ENCODE assay signal across 16 cellular contexts in the genomic region with DNA sequence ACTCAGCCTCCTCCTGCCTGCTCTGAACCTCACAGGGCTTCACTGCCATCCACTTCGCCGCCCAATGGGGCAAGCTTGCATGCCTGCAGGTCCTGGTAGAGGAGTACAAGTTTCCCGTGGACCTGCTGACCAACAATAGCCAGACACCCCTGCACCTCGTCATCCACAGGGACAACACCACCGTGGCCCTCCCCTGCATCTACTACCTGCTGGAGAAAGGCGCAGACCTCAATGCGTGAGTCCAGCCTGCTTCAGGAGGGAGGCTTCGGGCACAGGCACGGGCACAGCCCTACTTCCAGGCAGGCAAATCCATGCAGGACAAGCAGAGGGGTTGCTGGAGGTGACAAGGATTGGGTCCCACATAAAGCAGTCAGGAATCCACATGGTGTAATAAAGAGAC. TPM values are rescaled to one million over a fixed set of nuclear protein-coding genes. Genes with fewer than 3 reads are reported as not detected.
DNase-seq lines count a peak whose midpoint lies in the region; ATAC-seq and TF ChIP-seq lines count a peak whose summit lies in the region.
"Had no signal": no experiment of that assay in that cellular context is flagged by ENCODE, and none has a peak within 500 bp of the region (broad histone marks: within the 10 kb centered on the region; RNA-seq: fewer than 3 reads in every experiment).

No MANE protein-coding gene starts in this region.

- H3K36me3 Mint-ChIP-seq in CD8-positive, alpha-beta memory T cell = peaks cover 0 to 3% (median 2%) of the 10 kb centered on the region in 3 donors
- H3K36me3 Mint-ChIP-seq in T-helper 17 cell (ENCODE audit: low read depth) (peaks cover 2% of the 10 kb centered on the region), memory B cell (no peaks in the 10 kb centered on the region), neural progenitor cell (no peaks in the 10 kb centered on the region)

- H3K27me3 ChIP-seq in CD8-positive, alpha-beta memory T cell (ENCODE audit: insufficient read depth, low read length, poor library complexity, severe bottlenecking) = no peaks in the 10 kb centered on the region
- peaks cover 0 to 9% (median 0%) of the 10 kb centered on the region in 7 donors for H3K27me3 ChIP-seq in spleen (replicated peaks in 1 of 7)
- no peaks in the 10 kb centered on the region for H3K27me3 ChIP-seq in MG63
- H3K27me3 ChIP-seq in neural progenitor cell = peaks cover 45% of the 10 kb centered on the region

- H3K79me2 ChIP-seq in neural progenitor cell (ENCODE audit: low read depth) = no peaks in the 10 kb centered on the region

- H3K36me3 ChIP-seq in CD8-positive, alpha-beta memory T cell (ENCODE audit: insufficient read depth, low read length) = no peaks in the 10 kb centered on the region
- H3K36me3 ChIP-seq in spleen (peaks cover 0 to 8% (median 0%) of the 10 kb centered on the region in 6 donors), MG63 (no peaks in the 10 kb centered on the region), neural progenitor cell (no peaks in the 10 kb centered on the region)
- H3K36me3 ChIP-seq: gastrocnemius medialis had no signal

- DNase-seq in CD8-positive, alpha-beta memory T cell = peak in 1 of 5 donors; percentile 33
- no peak for DNase-seq in T-helper 17 cell
- no peak for DNase-seq in memory B cell (ENCODE audit: low spot score in 2 of 2)
- peak; percentile 72 for DNase-seq in spleen
- DNase-seq in MG63 = no peak
- no peak for DNase-seq in NCI-H1436 treated with DMSO at 0.1 percent for 48 hours (lab: John Stamatoyannopoulos, UW)
- DNase-seq in neural progenitor cell (ENCODE audit: low spot score) = no peak
- DNase-seq: activated CD4-positive, alpha-beta T cell treated with anti-CD3 and anti-CD28 coated beads for 1 hour; DMS53; gastrocnemius medialis; NCI-H1694 treated with DMSO at 0.1 percent for 48 hours; SHP77 treated with DMSO at 0.1 percent for 48 hours had no signal

- no peak for TF ChIP-seq POLR2A in spleen (IDR thresholded peaks at IDR 0.05)

- no peak overlapping the region for H3K4me2 ChIP-seq in neural progenitor cell

- H3F3A ChIP-seq in neural progenitor cell (ENCODE audit: low read depth) = peaks cover 16% of the 10 kb centered on the region

- H3K9ac ChIP-seq in neural progenitor cell = no peak overlapping the region
- H3K9ac ChIP-seq: BLaER1 had no signal

- H3K4me1 Mint-ChIP-seq in CD8-positive, alpha-beta memory T cell = peaks cover 21 to 28% (median 23%) of the 10 kb centered on the region in 3 donors
- H3K4me1 Mint-ChIP-seq in T-helper 17 cell (peaks cover 16% of the 10 kb centered on the region), memory B cell (peaks cover 14% of the 10 kb centered on the region), neural progenitor cell (peaks cover 22% of the 10 kb centered on the region)

- H2AFZ ChIP-seq in neural progenitor cell (replicated peaks) = no peak overlapping the region

- TF ChIP-seq CTCF in spleen (IDR thresholded peaks at IDR 0.05 in 8 of 11, conservative IDR thresholded peaks at IDR 0.05 in 3 of 11) (no peak), neural progenitor cell (IDR thresholded peaks at IDR 0.05) (no peak)

- intact Hi-C loops in spleen (cut with DNase I; ENCODE audit: low total_unique reads) = no loop called here

- no peak overlapping the region for H3K27ac Mint-ChIP-seq in CD8-positive, alpha-beta memory T cell
- H3K27ac Mint-ChIP-seq in T-helper 17 cell = no peak overlapping the region
- H3K27ac Mint-ChIP-seq in memory B cell = no peak overlapping the region
- H3K27ac Mint-ChIP-seq in neural progenitor cell = no peak overlapping the region

- POLR2A ChIA-PET in CD8-positive, alpha-beta memory T cell (lab: Charles Lee) = no interaction called here

- peaks cover 21% of the 10 kb centered on the region for H4K20me1 ChIP-seq in neural progenitor cell (ENCODE audit: low read depth)

- CTCF ChIA-PET in CD8-positive, alpha-beta memory T cell (lab: Charles Lee) = interaction anchor here (2.6 to 9.0 kb wide), 2 partner anchors 15 to 22 kb away, joined by 9 to 89 read pairs; no protein-coding TSS in a partner anchor

- H3K9me3 ChIP-seq in CD8-positive, alpha-beta memory T cell (ENCODE audit: low read length) = no peaks in the 10 kb centered on the region
- H3K9me3 ChIP-seq in T-helper 17 cell (ENCODE audit: control insufficient read depth, low read length, poor library complexity, severe bottlenecking) = no peaks in the 10 kb centered on the region
- no peaks in the 10 kb centered on the region for H3K9me3 ChIP-seq in spleen
- no peaks in the 10 kb centered on the region for H3K9me3 ChIP-seq in MG63
- no peaks in the 10 kb centered on the region for H3K9me3 ChIP-seq in neural progenitor cell (ENCODE audit: low read depth)
- H3K9me3 ChIP-seq: BLaER1, gastrocnemius medialis had no signal

- H3K4me3 ChIP-seq in CD8-positive, alpha-beta memory T cell (ENCODE audit: low read length) = no peak overlapping the region
- no peak overlapping the region for H3K4me3 ChIP-seq in spleen
- H3K4me3 ChIP-seq in MG63 = no peak overlapping the region
- H3K4me3 ChIP-seq in neural progenitor cell = no peak overlapping the region
- H3K4me3 ChIP-seq: lung had no signal

- 94 to 96% (median 95%) methylated on average over 9 of the region's 9 CpGs for WGBS in spleen, 5 donors

- peak overlapping the region in 4 of 7 donors; percentile 7 to 60 (median 36) for H3K4me3 Mint-ChIP-seq in CD8-positive, alpha-beta memory T cell
- H3K4me3 Mint-ChIP-seq in T-helper 17 cell (peak overlapping the region; percentile 71), memory B cell (peak overlapping the region; percentile 46), neural progenitor cell (no peak overlapping the region)

- H3K4me1 ChIP-seq in CD8-positive, alpha-beta memory T cell (ENCODE audit: insufficient read depth, low read length) = peaks cover 23% of the 10 kb centered on the region
- H3K4me1 ChIP-seq in spleen = peaks cover 11 to 35% (median 24%) of the 10 kb centered on the region in 6 donors
- H3K4me1 ChIP-seq in neural progenitor cell = peaks cover 5% of the 10 kb centered on the region

- H3K27ac ChIP-seq in CD8-positive, alpha-beta memory T cell (ENCODE audit: low read depth, low read length) = no peak overlapping the region
- H3K27ac ChIP-seq in spleen = peak overlapping the region in 2 of 8 donors; percentile 55 to 91
- no peak overlapping the region for H3K27ac ChIP-seq in neural progenitor cell
- H3K27ac ChIP-seq: BLaER1 had no signal

- no peaks in the 10 kb centered on the region for H3K9me3 Mint-ChIP-seq in CD8-positive, alpha-beta memory T cell
- H3K9me3 Mint-ChIP-seq in memory B cell (no peaks in the 10 kb centered on the region), neural progenitor cell (no peaks in the 10 kb centered on the region)

- H3K27me3 Mint-ChIP-seq in CD8-positive, alpha-beta memory T cell = peaks cover 0 to 4% of the 10 kb centered on the region in 2 donors
- peaks cover 3% of the 10 kb centered on the region for H3K27me3 Mint-ChIP-seq in T-helper 17 cell
- peaks cover under 1% of the 10 kb centered on the region for H3K27me3 Mint-ChIP-seq in memory B cell
- peaks cover 2% of the 10 kb centered on the region for H3K27me3 Mint-ChIP-seq in neural progenitor cell (ENCODE audit: insufficient read depth, low read depth)

- ATAC-seq in T-helper 17 cell (no peak), memory B cell (ENCODE audit: low read depth) (no peak)
- ATAC-seq: gastrocnemius medialis had no signal

RNA-seq across cellular contexts. Expression of gene ANKRD53, which starts 1.2 kb away (rescaled TPM):
- under 1 TPM in 1 of 2 experiments, not detected in 1; 0.35 TPM for total RNA-seq in CD8-positive, alpha-beta memory T cell
- polyA plus RNA-seq in CD8-positive, alpha-beta memory T cell = 0.16 TPM
- total RNA-seq in T-helper 17 cell (under 1 TPM; 0.34 to 0.80 TPM), spleen (1 to 10 TPM in 3 of 7 donors, under 1 TPM in 2, not detected in 2; 0.39 to 1.7 (median 1.3) TPM), neural progenitor cell (ENCODE audit: low replicate concordance) (0.06 TPM in 1 of 2 replicates, not detected in the other)
- polyA plus RNA-seq in spleen = under 1 TPM; 0.22 to 0.72 (median 0.27) TPM
- not detected in 2 replicates for total RNA-seq in MG63 (2014; rRNA removed; shearing (Covaris generic); ENCODE audit: low replicate concordance)
- total RNA-seq: NCI-H460 had no signal

RNA-seq across cellular contexts. Expression of gene TEX261, which starts 15.0 kb away (rescaled TPM):
- total RNA-seq in CD8-positive, alpha-beta memory T cell = 10 to 100 TPM; 95.4 to 96.1 TPM
- polyA plus RNA-seq in CD8-positive, alpha-beta memory T cell = 35.7 TPM
- total RNA-seq in T-helper 17 cell (10 to 100 TPM; 30.0 to 31.3 TPM), spleen (10 to 100 TPM; 28.6 to 55.7 (median 39.8) TPM), neural progenitor cell (ENCODE audit: low replicate concordance) (9.4 and 27.7 TPM in 2 replicates)
- 10 to 100 TPM in 2 of 3 donors, 1 to 10 TPM in 1; 8.7 to 21.7 (median 12.9) TPM for polyA plus RNA-seq in spleen
- 39.8 and 78.4 TPM in 2 replicates for total RNA-seq in MG63 (2014; rRNA removed; shearing (Covaris generic); ENCODE audit: low replicate concordance)

RNA-seq across cellular contexts. Expression of gene ATP6V1B1, which starts 43.9 kb away (rescaled TPM):
- total RNA-seq in CD8-positive, alpha-beta memory T cell = not detected
- not detected for polyA plus RNA-seq in CD8-positive, alpha-beta memory T cell
- total RNA-seq in T-helper 17 cell (not detected), spleen (not detected), neural progenitor cell (ENCODE audit: low replicate concordance) (0.99 and 1.1 TPM in 2 replicates)
- under 1 TPM in 2 of 3 donors, not detected in 1; 0.06 to 0.11 TPM for polyA plus RNA-seq in spleen
- total RNA-seq in MG63 (2014; rRNA removed; shearing (Covaris generic); ENCODE audit: low replicate concordance) = not detected in 2 replicates
- polyA plus RNA-seq: endothelial cell of umbilical vein had no signal
